ENCODE assay signal across 12 cellular contexts in genomic region chr5:169197343-169197742, GRCh38.
DNase-seq lines count a peak whose midpoint lies in the region; ATAC-seq, FAIRE-seq and TF ChIP-seq lines count a peak whose summit lies in the region.
"Had no signal": no experiment of that assay in that cellular context is flagged by ENCODE, and none has a peak within 500 bp of the region (broad histone marks: within the 10 kb centered on the region; RNA-seq: fewer than 3 reads in every experiment).

No MANE protein-coding gene starts in this region.

- H3F3A ChIP-seq in MM.1S (ENCODE audit: insufficient read depth, low read length) = no peaks in the 10 kb centered on the region

- no peak overlapping the region for H2BK5ac ChIP-seq in H1 (ENCODE audit: low read depth, low read length)

- no peak overlapping the region for H2BK12ac ChIP-seq in H1 (ENCODE audit: low read depth, low read length)

- no peak for FAIRE-seq in H1 (lab: Jason Lieb, UNC)

- H3K4me1 ChIP-seq in MM.1S (ENCODE audit: low read length) (no peaks in the 10 kb centered on the region), H1 (replicated peaks in 1 of 4; ENCODE audit: control insufficient read depth in 3 of 4, insufficient read depth in 4 of 4, low read length in 3 of 4) (peaks cover 0 to 2% (median 0%) of the 10 kb centered on the region in 4 experiments; a peak in 1 of 7 replicates)

- POLR2A ChIA-PET in H1 (lab: Charles Lee; ENCODE audit: partially characterized antibody) = no interaction called here

- no peak overlapping the region for H4K5ac ChIP-seq in H1 (ENCODE audit: insufficient read length, low read depth, low read length)

- no peak overlapping the region for H3K4me3 ChIP-seq in AG10803 (ENCODE audit: low read length)
- no peak overlapping the region for H3K4me3 ChIP-seq in MM.1S (ENCODE audit: low read length)
- H3K4me3 ChIP-seq in H1 (ENCODE audit: extremely low read depth in 1 of 4, insufficient read depth in 2 of 4, low read depth in 3 of 4, low read length in 4 of 4) = no peak overlapping the region
- H3K4me3 ChIP-seq: SK-N-MC had no signal

- H3K56ac ChIP-seq in H1 (replicated peaks; ENCODE audit: insufficient read length, low read depth, low read length) = no peak overlapping the region

- CTCF ChIA-PET in H1 (lab: Charles Lee; ENCODE audit: partially characterized antibody) = interaction anchor here (0.9 to 2.3 kb wide), 5 partner anchors 9 to 380 kb away, joined by 3 to 7 read pairs (median 4); no protein-coding TSS in a partner anchor

- H2AK5ac ChIP-seq in H1 (ENCODE audit: low read depth, low read length) = no peak overlapping the region

- H2BK15ac ChIP-seq in H1 (ENCODE audit: low read length) = no peak overlapping the region

- no peak overlapping the region for H3K4me2 ChIP-seq in MM.1S (ENCODE audit: low read depth, low read length)
- no peak overlapping the region for H3K4me2 ChIP-seq in H1 (ENCODE audit: insufficient read depth in 1 of 2, low read depth in 2 of 2, low read length in 2 of 2)

- no peak overlapping the region for H4K91ac ChIP-seq in H1 (replicated peaks; ENCODE audit: insufficient read length, low read length)

- H3K27ac ChIP-seq in MM.1S (ENCODE audit: low read length) (no peak overlapping the region), H1 (ENCODE audit: low read depth, low read length) (no peak overlapping the region)
- H3K27ac ChIP-seq: SK-N-MC had no signal

- TF ChIP-seq CTCF in AG10803 (conservative IDR thresholded peaks at IDR 0.05; ENCODE audit: low read length) (peak; percentile 29), MM.1S (IDR thresholded peaks at IDR 0.05; ENCODE audit: low read length) (peak; percentile 21), H1 (IDR thresholded peaks at IDR 0.05; ENCODE audit: control extremely low read depth in 1 of 3, insufficient read depth in 1 of 3, low read depth in 1 of 3, low read length in 3 of 3) (peak in 1 of 3 experiments; percentile 20; a peak in 1 of 4 replicates)

- no peaks in the 10 kb centered on the region for H3K9me3 ChIP-seq in MM.1S (replicated peaks; ENCODE audit: insufficient read depth, low read length)
- peaks cover 3 to 5% of the 10 kb centered on the region in 2 experiments; a peak in 1 of 4 replicates for H3K9me3 ChIP-seq in H1 (ENCODE audit: insufficient read depth in 2 of 2, low read depth in 1 of 2, low read length in 1 of 2)

- H3K36me3 ChIP-seq in MM.1S (replicated peaks; ENCODE audit: insufficient read depth, low read length) (no peaks in the 10 kb centered on the region), H1 (ENCODE audit: control insufficient read depth in 2 of 4, insufficient read depth in 4 of 4, low read length in 3 of 4) (no peaks in the 10 kb centered on the region)

- no peak overlapping the region for H3K23ac ChIP-seq in H1 (ENCODE audit: insufficient read length)

- H3K9me2 ChIP-seq in MM.1S (replicated peaks; ENCODE audit: insufficient read depth, low read length) = no peaks in the 10 kb centered on the region

- no peak overlapping the region for H3K9ac ChIP-seq in MM.1S (ENCODE audit: low read length)
- H3K9ac ChIP-seq in H1 (replicated peaks in 1 of 4; ENCODE audit: extremely low read depth in 1 of 4, low read depth in 3 of 4, low read length in 3 of 4) = no peak overlapping the region

- no peak for ATAC-seq in GM19395 (IDR thresholded peaks at IDR 0.05; ENCODE audit: unreplicated experiment)
- no peak for ATAC-seq in GM21825 (IDR thresholded peaks at IDR 0.05; ENCODE audit: unreplicated experiment)
- no peak for ATAC-seq in HG03025 (IDR thresholded peaks at IDR 0.05; ENCODE audit: low FRiP score, unreplicated experiment)
- no peak for ATAC-seq in GM19023 (IDR thresholded peaks at IDR 0.05; ENCODE audit: unreplicated experiment)

- no peak overlapping the region for H3K4ac ChIP-seq in H1 (replicated peaks; ENCODE audit: insufficient read length, low read depth, low read length)

- H2AFZ ChIP-seq in MM.1S (ENCODE audit: low read length) (no peak overlapping the region), H1 (ENCODE audit: low read length) (no peak overlapping the region)

- H3K79me2 ChIP-seq in MM.1S (ENCODE audit: low read length) (no peaks in the 10 kb centered on the region), H1 (ENCODE audit: control insufficient read depth in 1 of 2, insufficient read depth in 2 of 2, low read length in 2 of 2) (no peaks in the 10 kb centered on the region)

- no peak overlapping the region for H2BK120ac ChIP-seq in H1 (replicated peaks; ENCODE audit: low read depth, low read length)

- no peak overlapping the region for H3K18ac ChIP-seq in H1 (ENCODE audit: extremely low read depth, low read length)

- 0 out of 2 replicates have a peak, but pooled peaks cover 2% of the 10 kb centered on the region for H3K23me2 ChIP-seq in H1 (ENCODE audit: low read depth, low read length)

- H3K79me1 ChIP-seq in H1 (ENCODE audit: low read depth, low read length) = no peaks in the 10 kb centered on the region

- no peaks in the 10 kb centered on the region for H4K20me1 ChIP-seq in MM.1S (ENCODE audit: insufficient read depth, low read length)
- no peaks in the 10 kb centered on the region for H4K20me1 ChIP-seq in H1 (replicated peaks in 1 of 2; ENCODE audit: control insufficient read depth in 1 of 2, insufficient read depth in 2 of 2, low read length in 2 of 2)

- H2BK20ac ChIP-seq in H1 (ENCODE audit: low read length) = no peak overlapping the region

- TF ChIP-seq RAD21 in H1 (IDR thresholded peaks at IDR 0.05 in 1 of 2, conservative IDR thresholded peaks at IDR 0.05 in 1 of 2; ENCODE audit: low read depth in 2 of 2, low read length in 2 of 2) = peak; percentile 43 to 57

- H3K27me3 ChIP-seq in MM.1S (replicated peaks; ENCODE audit: insufficient read depth, low read length) (no peaks in the 10 kb centered on the region), H1 (replicated peaks in 1 of 4; ENCODE audit: control insufficient read depth in 3 of 4, extremely low read depth in 1 of 4, insufficient read depth in 3 of 4, low read length in 3 of 4) (no peaks in the 10 kb centered on the region)

- WGBS in H1 (ENCODE audit: extremely low coverage in 1 of 2, insufficient coverage in 1 of 2, insufficient read length in 1 of 2, insufficient replicate concordance in 2 of 2, low coverage in 1 of 2, low lambda C conversion rate in 2 of 2, missing lambda C conversion rate in 1 of 2), 2 experiments = 93% methylated on average over 1 of the region's 1 CpG; no CpG with 5 or more reads in 1 of the 2 experiments

- H4K8ac ChIP-seq in H1 (ENCODE audit: extremely low read depth, insufficient read depth, low read length) = no peak overlapping the region

- DNase-seq in AG10803 (ENCODE audit: low read depth) (peak; percentile 15), MM.1S (no peak), H1 (ENCODE audit: low read depth in 1 of 2, low spot score in 2 of 2) (no peak), mucosa of gallbladder (ENCODE audit: low spot score) (peak; percentile 48)
- DNase-seq: activated CD4-positive, alpha-beta T cell treated with anti-CD3 and anti-CD28 coated beads for 1 hour; activated T-cell treated with anti-CD3 and anti-CD28 coated beads, Interleukin-2, amount 50 U/mL, for 48 hours; NCI-H446 treated with DMSO at 0.1 percent for 48 hours had no signal

- TF ChIP-seq EP300 in H1 (IDR thresholded peaks at IDR 0.05; ENCODE audit: borderline replicate concordance in 1 of 2, low read depth in 2 of 2, low read length in 2 of 2) = no peak

- no peak for TF ChIP-seq POLR2A in H1 (IDR thresholded peaks at IDR 0.05; ENCODE audit: control extremely low read depth in 1 of 2, low read depth in 2 of 2, low read length in 2 of 2)

- H3K14ac ChIP-seq in H1 (ENCODE audit: insufficient read length) = no peak overlapping the region

TF ChIP-seq in H1, 55 proteins besides CTCF, POLR2A, EP300 and RAD21:
- TF ChIP-seq NANOG (IDR thresholded peaks at IDR 0.05; ENCODE audit: insufficient read depth, low read depth, low read length, poor library complexity, severe bottlenecking) (no peak), PHF8 (conservative IDR thresholded peaks at IDR 0.05; ENCODE audit: low read depth, low read length) (no peak), TAF1 (IDR thresholded peaks at IDR 0.05; ENCODE audit: low read depth, low read length) (no peak), USF2 (IDR thresholded peaks at IDR 0.05; ENCODE audit: low read length) (no peak), SIN3A (conservative IDR thresholded peaks at IDR 0.05 in 1 of 2, IDR thresholded peaks at IDR 0.05 in 1 of 2; ENCODE audit: low read depth in 1 of 2, low read length in 2 of 2) (no peak), CBX5 (IDR thresholded peaks at IDR 0.05; ENCODE audit: low read depth, low read length) (no peak), JUND (IDR thresholded peaks at IDR 0.05; ENCODE audit: low read length) (no peak), ASH2L (IDR thresholded peaks at IDR 0.05; ENCODE audit: low read length) (no peak), CREB1 (IDR thresholded peaks at IDR 0.05) (no peak), RXRA (IDR thresholded peaks at IDR 0.05; ENCODE audit: insufficient read depth, low read depth, low read length) (no peak), ATF2 (IDR thresholded peaks at IDR 0.05; ENCODE audit: low read length) (no peak)

Comparison
In these comparisons a context has a peak if more than half of its experiments do, and no peak if none do; other contexts are left out.
1. DNase-seq: peak in AG10803 (single experiment) and mucosa of gallbladder (single experiment); none in MM.1S (single experiment) and H1 (0 of 2).